In the genomic region with DNA sequence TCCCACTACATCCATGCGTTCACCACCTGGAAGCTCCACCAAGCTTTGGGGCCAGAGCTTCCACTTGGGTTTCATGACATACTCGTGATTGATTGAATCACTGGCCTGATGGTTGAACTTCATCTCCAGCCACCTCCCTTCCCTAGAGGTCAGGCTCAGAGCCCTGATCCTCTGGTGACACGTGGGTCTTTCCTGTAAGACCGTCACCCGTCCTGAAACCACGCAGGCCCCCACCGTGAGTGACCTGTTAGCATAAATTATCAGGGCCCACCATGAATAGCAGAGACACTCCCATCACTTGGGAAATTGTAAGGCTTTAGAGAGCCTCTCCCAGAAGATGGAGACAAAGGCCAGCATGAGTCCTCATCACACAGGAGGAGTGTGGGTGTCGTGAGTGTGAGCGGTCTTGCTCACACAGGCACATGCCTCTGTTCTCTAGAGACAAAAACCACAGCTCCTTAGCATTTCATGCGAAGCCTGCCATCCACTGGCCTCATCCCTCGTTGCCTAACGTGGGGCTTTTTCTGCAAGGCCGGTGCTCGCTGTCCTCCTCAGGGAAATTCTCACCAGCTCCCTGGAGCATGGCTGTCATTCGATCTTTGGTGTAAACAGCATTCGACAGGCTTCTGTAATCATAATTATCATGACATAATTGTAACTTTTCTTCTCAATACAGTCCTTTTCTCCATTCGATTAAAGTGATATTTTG, we compare ENCODE assay signal across 1 cellular context.
A peak's percentile ranks its signal among the peaks of the same experiment; 100 is the strongest.
TF ChIP-seq lines count a peak whose summit lies in the region.

No MANE protein-coding gene starts in this region.

TF ChIP-seq in GM12878, 131 proteins besides CTCF, POLR2A, EP300 and RAD21 (continued from another document and continues in another):
- TF ChIP-seq, protein P1, sequence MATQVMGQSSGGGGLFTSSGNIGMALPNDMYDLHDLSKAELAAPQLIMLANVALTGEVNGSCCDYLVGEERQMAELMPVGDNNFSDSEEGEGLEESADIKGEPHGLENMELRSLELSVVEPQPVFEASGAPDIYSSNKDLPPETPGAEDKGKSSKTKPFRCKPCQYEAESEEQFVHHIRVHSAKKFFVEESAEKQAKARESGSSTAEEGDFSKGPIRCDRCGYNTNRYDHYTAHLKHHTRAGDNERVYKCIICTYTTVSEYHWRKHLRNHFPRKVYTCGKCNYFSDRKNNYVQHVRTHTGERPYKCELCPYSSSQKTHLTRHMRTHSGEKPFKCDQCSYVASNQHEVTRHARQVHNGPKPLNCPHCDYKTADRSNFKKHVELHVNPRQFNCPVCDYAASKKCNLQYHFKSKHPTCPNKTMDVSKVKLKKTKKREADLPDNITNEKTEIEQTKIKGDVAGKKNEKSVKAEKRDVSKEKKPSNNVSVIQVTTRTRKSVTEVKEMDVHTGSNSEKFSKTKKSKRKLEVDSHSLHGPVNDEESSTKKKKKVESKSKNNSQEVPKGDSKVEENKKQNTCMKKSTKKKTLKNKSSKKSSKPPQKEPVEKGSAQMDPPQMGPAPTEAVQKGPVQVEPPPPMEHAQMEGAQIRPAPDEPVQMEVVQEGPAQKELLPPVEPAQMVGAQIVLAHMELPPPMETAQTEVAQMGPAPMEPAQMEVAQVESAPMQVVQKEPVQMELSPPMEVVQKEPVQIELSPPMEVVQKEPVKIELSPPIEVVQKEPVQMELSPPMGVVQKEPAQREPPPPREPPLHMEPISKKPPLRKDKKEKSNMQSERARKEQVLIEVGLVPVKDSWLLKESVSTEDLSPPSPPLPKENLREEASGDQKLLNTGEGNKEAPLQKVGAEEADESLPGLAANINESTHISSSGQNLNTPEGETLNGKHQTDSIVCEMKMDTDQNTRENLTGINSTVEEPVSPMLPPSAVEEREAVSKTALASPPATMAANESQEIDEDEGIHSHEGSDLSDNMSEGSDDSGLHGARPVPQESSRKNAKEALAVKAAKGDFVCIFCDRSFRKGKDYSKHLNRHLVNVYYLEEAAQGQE (IDR thresholded peaks at IDR 0.05; ENCODE audit: low read depth, low read length): no peak
- TF ChIP-seq YY1 (IDR thresholded peaks at IDR 0.05; ENCODE audit: low read depth, low read length) (peak; percentile 81), CHD4 (IDR thresholded peaks at IDR 0.05) (no peak), CBFB (IDR thresholded peaks at IDR 0.05; ENCODE audit: low read depth) (peak; percentile 94), KLF5 (IDR thresholded peaks at IDR 0.05; ENCODE audit: partially characterized antibody) (no peak), KDM1A (IDR thresholded peaks at IDR 0.05; ENCODE audit: borderline replicate concordance) (no peak), TCF3 (IDR thresholded peaks at IDR 0.05; ENCODE audit: borderline replicate concordance, insufficient read depth, low read depth, low read length) (peak; percentile 79; the same call in 1 of the 2 replicates), LARP7 (IDR thresholded peaks at IDR 0.05) (peak; percentile 44; the same call in 1 of the 2 replicates), MTA2 (IDR thresholded peaks at IDR 0.05; ENCODE audit: low read depth) (peak; percentile 35), NFIC (IDR thresholded peaks at IDR 0.05; ENCODE audit: low read depth, low read length) (no peak), ATF7 (IDR thresholded peaks at IDR 0.05; ENCODE audit: low read depth) (peak; percentile 75; the same call in 1 of the 2 replicates), NFYA (IDR thresholded peaks at IDR 0.05; ENCODE audit: borderline replicate concordance, low read depth, low read length) (no peak), CHD2 (IDR thresholded peaks at IDR 0.05; ENCODE audit: borderline replicate concordance, low read depth, low read length) (peak; percentile 71), BMI1 (IDR thresholded peaks at IDR 0.05; ENCODE audit: borderline replicate concordance) (0 out of 2 replicates have a peak, but pooled peaks have one; percentile 10), HDGF (IDR thresholded peaks at IDR 0.05) (peak; percentile 36; the same call in 1 of the 2 replicates), HDAC2 (IDR thresholded peaks at IDR 0.05) (no peak), ESRRA (IDR thresholded peaks at IDR 0.05; ENCODE audit: low read length) (no peak), JUNB (IDR thresholded peaks at IDR 0.05) (no peak), YBX1 (IDR thresholded peaks at IDR 0.05) (no peak), SUPT20H (IDR thresholded peaks at IDR 0.05; ENCODE audit: borderline replicate concordance, control insufficient read depth, low read depth, low read length) (no peak), PAX8 (IDR thresholded peaks at IDR 0.05) (no peak), PML (IDR thresholded peaks at IDR 0.05; ENCODE audit: low read length) (no peak), ZBED1 (IDR thresholded peaks at IDR 0.05; ENCODE audit: borderline replicate concordance) (peak; percentile 77; the same call in 1 of the 2 replicates), BRCA1 (IDR thresholded peaks at IDR 0.05; ENCODE audit: low read depth, low read length) (no peak), TBL1XR1 (IDR thresholded peaks at IDR 0.05; ENCODE audit: low read depth, low read length) (peak; percentile 79), SREBF1 (IDR thresholded peaks at IDR 0.05; ENCODE audit: low read length) (no peak), IKZF2 (IDR thresholded peaks at IDR 0.05) (peak; percentile 65 to 67; a peak in 3 of 4 replicates)
- TF ChIP-seq, protein P2, sequence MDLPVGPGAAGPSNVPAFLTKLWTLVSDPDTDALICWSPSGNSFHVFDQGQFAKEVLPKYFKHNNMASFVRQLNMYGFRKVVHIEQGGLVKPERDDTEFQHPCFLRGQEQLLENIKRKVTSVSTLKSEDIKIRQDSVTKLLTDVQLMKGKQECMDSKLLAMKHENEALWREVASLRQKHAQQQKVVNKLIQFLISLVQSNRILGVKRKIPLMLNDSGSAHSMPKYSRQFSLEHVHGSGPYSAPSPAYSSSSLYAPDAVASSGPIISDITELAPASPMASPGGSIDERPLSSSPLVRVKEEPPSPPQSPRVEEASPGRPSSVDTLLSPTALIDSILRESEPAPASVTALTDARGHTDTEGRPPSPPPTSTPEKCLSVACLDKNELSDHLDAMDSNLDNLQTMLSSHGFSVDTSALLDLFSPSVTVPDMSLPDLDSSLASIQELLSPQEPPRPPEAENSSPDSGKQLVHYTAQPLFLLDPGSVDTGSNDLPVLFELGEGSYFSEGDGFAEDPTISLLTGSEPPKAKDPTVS (IDR thresholded peaks at IDR 0.05; ENCODE audit: low read depth, low read length): no peak
- TF ChIP-seq, protein P3, sequence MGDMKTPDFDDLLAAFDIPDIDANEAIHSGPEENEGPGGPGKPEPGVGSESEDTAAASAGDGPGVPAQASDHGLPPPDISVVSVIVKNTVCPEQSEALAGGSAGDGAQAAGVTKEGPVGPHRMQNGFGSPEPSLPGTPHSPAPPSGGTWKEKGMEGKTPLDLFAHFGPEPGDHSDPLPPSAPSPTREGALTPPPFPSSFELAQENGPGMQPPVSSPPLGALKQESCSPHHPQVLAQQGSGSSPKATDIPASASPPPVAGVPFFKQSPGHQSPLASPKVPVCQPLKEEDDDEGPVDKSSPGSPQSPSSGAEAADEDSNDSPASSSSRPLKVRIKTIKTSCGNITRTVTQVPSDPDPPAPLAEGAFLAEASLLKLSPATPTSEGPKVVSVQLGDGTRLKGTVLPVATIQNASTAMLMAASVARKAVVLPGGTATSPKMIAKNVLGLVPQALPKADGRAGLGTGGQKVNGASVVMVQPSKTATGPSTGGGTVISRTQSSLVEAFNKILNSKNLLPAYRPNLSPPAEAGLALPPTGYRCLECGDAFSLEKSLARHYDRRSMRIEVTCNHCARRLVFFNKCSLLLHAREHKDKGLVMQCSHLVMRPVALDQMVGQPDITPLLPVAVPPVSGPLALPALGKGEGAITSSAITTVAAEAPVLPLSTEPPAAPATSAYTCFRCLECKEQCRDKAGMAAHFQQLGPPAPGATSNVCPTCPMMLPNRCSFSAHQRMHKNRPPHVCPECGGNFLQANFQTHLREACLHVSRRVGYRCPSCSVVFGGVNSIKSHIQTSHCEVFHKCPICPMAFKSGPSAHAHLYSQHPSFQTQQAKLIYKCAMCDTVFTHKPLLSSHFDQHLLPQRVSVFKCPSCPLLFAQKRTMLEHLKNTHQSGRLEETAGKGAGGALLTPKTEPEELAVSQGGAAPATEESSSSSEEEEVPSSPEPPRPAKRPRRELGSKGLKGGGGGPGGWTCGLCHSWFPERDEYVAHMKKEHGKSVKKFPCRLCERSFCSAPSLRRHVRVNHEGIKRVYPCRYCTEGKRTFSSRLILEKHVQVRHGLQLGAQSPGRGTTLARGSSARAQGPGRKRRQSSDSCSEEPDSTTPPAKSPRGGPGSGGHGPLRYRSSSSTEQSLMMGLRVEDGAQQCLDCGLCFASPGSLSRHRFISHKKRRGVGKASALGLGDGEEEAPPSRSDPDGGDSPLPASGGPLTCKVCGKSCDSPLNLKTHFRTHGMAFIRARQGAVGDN (IDR thresholded peaks at IDR 0.05): peak; percentile 100
- TF ChIP-seq, protein P4, sequence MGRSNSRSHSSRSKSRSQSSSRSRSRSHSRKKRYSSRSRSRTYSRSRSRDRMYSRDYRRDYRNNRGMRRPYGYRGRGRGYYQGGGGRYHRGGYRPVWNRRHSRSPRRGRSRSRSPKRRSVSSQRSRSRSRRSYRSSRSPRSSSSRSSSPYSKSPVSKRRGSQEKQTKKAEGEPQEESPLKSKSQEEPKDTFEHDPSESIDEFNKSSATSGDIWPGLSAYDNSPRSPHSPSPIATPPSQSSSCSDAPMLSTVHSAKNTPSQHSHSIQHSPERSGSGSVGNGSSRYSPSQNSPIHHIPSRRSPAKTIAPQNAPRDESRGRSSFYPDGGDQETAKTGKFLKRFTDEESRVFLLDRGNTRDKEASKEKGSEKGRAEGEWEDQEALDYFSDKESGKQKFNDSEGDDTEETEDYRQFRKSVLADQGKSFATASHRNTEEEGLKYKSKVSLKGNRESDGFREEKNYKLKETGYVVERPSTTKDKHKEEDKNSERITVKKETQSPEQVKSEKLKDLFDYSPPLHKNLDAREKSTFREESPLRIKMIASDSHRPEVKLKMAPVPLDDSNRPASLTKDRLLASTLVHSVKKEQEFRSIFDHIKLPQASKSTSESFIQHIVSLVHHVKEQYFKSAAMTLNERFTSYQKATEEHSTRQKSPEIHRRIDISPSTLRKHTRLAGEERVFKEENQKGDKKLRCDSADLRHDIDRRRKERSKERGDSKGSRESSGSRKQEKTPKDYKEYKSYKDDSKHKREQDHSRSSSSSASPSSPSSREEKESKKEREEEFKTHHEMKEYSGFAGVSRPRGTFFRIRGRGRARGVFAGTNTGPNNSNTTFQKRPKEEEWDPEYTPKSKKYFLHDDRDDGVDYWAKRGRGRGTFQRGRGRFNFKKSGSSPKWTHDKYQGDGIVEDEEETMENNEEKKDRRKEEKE (IDR thresholded peaks at IDR 0.05): no peak
- TF ChIP-seq, protein P5, sequence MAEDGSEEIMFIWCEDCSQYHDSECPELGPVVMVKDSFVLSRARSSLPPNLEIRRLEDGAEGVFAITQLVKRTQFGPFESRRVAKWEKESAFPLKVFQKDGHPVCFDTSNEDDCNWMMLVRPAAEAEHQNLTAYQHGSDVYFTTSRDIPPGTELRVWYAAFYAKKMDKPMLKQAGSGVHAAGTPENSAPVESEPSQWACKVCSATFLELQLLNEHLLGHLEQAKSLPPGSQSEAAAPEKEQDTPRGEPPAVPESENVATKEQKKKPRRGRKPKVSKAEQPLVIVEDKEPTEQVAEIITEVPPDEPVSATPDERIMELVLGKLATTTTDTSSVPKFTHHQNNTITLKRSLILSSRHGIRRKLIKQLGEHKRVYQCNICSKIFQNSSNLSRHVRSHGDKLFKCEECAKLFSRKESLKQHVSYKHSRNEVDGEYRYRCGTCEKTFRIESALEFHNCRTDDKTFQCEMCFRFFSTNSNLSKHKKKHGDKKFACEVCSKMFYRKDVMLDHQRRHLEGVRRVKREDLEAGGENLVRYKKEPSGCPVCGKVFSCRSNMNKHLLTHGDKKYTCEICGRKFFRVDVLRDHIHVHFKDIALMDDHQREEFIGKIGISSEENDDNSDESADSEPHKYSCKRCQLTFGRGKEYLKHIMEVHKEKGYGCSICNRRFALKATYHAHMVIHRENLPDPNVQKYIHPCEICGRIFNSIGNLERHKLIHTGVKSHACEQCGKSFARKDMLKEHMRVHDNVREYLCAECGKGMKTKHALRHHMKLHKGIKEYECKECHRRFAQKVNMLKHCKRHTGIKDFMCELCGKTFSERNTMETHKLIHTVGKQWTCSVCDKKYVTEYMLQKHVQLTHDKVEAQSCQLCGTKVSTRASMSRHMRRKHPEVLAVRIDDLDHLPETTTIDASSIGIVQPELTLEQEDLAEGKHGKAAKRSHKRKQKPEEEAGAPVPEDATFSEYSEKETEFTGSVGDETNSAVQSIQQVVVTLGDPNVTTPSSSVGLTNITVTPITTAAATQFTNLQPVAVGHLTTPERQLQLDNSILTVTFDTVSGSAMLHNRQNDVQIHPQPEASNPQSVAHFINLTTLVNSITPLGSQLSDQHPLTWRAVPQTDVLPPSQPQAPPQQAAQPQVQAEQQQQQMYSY (CRISPR knock-in tag; IDR thresholded peaks at IDR 0.05): peak; percentile 8; the same call in 1 of the 2 replicates
- TF ChIP-seq, protein P6, sequence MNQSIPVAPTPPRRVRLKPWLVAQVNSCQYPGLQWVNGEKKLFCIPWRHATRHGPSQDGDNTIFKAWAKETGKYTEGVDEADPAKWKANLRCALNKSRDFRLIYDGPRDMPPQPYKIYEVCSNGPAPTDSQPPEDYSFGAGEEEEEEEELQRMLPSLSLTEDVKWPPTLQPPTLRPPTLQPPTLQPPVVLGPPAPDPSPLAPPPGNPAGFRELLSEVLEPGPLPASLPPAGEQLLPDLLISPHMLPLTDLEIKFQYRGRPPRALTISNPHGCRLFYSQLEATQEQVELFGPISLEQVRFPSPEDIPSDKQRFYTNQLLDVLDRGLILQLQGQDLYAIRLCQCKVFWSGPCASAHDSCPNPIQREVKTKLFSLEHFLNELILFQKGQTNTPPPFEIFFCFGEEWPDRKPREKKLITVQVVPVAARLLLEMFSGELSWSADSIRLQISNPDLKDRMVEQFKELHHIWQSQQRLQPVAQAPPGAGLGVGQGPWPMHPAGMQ (IDR thresholded peaks at IDR 0.05; ENCODE audit: borderline replicate concordance): no peak
- TF ChIP-seq, protein P7, sequence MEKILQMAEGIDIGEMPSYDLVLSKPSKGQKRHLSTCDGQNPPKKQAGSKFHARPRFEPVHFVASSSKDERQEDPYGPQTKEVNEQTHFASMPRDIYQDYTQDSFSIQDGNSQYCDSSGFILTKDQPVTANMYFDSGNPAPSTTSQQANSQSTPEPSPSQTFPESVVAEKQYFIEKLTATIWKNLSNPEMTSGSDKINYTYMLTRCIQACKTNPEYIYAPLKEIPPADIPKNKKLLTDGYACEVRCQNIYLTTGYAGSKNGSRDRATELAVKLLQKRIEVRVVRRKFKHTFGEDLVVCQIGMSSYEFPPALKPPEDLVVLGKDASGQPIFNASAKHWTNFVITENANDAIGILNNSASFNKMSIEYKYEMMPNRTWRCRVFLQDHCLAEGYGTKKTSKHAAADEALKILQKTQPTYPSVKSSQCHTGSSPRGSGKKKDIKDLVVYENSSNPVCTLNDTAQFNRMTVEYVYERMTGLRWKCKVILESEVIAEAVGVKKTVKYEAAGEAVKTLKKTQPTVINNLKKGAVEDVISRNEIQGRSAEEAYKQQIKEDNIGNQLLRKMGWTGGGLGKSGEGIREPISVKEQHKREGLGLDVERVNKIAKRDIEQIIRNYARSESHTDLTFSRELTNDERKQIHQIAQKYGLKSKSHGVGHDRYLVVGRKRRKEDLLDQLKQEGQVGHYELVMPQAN (conservative IDR thresholded peaks at IDR 0.05): no peak
- TF ChIP-seq, protein P8, sequence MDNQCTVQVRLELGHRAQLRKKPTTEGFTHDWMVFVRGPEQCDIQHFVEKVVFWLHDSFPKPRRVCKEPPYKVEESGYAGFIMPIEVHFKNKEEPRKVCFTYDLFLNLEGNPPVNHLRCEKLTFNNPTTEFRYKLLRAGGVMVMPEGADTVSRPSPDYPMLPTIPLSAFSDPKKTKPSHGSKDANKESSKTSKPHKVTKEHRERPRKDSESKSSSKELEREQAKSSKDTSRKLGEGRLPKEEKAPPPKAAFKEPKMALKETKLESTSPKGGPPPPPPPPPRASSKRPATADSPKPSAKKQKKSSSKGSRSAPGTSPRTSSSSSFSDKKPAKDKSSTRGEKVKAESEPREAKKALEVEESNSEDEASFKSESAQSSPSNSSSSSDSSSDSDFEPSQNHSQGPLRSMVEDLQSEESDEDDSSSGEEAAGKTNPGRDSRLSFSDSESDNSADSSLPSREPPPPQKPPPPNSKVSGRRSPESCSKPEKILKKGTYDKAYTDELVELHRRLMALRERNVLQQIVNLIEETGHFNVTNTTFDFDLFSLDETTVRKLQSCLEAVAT (IDR thresholded peaks at IDR 0.05): peak; percentile 51; the same call in 1 of the 2 replicates
